ENCODE assay signal across 20 cellular contexts in the genomic region with DNA sequence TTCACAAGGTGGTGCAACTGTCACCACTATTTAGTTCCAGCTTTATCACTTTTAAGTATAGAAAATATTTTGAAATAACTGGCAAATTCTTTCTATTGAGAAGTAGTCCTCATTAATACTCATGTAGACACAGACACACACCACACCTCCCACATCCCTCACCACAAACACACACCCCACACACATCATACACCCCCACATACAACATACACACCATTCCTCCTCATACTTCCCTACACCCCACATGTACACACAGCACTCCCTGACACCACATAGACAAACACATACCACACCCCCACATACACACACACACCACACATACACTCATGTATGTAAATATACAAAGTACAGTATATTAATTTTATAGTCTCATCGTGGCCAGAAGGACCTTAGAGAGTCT.
DNase-seq lines count a peak whose midpoint lies in the region; ATAC-seq, FAIRE-seq and TF ChIP-seq lines count a peak whose summit lies in the region.
"Had no signal": no experiment of that assay in that cellular context is flagged by ENCODE, and none has a peak within 500 bp of the region (broad histone marks: within the 10 kb centered on the region; RNA-seq: fewer than 3 reads in every experiment).

No MANE protein-coding gene starts in this region.

- H3K9me3 ChIP-seq in HEK293 (ENCODE audit: control insufficient read depth, insufficient read depth, low read depth, low read length) (no peaks in the 10 kb centered on the region), GM12878 (replicated peaks; ENCODE audit: control insufficient read depth, insufficient read depth, low read length) (no peaks in the 10 kb centered on the region)
- H3K9me3 ChIP-seq: BLaER1 treated with 17β-estradiol and CSF1 and Interleukin-3, amounts not matched to agents 10 nM and 100 nM had no signal

- RAD21 ChIA-PET in GM12878 (lab: Charles Lee; ENCODE audit: unreplicated experiment) = interaction anchor here (0.9 to 4.2 kb wide), 8 partner anchors 9 to 209 kb away, joined by 3 to 27 read pairs (median 4); a partner anchor contains a TSS

- SMC1A ChIA-PET in GM12878 (lab: Charles Lee; ENCODE audit: uncharacterized antibody, unreplicated experiment) = interaction anchor here (0.7 to 5.4 kb wide), 10 partner anchors 10 to 426 kb away, joined by 3 to 30 read pairs (median 5); a partner anchor contains a TSS

- H2AFZ ChIP-seq in GM12878 (ENCODE audit: control insufficient read depth, low read depth, low read length) = no peak overlapping the region

- TF ChIP-seq RAD21 in GM12878 (IDR thresholded peaks at IDR 0.05; ENCODE audit: insufficient read depth, low read depth, low read length) = no peak

- CTCF ChIA-PET in HEK293 (lab: Yijun Ruan, JAX) (interaction anchor here (0.6 kb wide), 1 partner anchor 426 kb away, joined by 3 read pairs; no protein-coding TSS in a partner anchor), GM12878 (lab: Yijun Ruan, JAX) (interaction anchor here (1.1 to 2.3 kb wide), 4 partner anchors 8 to 426 kb away, joined by 3 to 7 read pairs (median 3); a partner anchor contains a TSS)

- H4K20me1 ChIP-seq in GM12878 (ENCODE audit: control insufficient read depth, insufficient read depth) = no peaks in the 10 kb centered on the region
- H4K20me1 ChIP-seq: BLaER1 treated with 17β-estradiol and CSF1 and Interleukin-3, amounts not matched to agents 10 nM and 100 nM had no signal

- TF ChIP-seq CTCF in HEK293 (tag by site-specific recombination; IDR thresholded peaks at IDR 0.05) = no peak
- no peak for TF ChIP-seq CTCF in GM12878 (IDR thresholded peaks at IDR 0.05 in 2 of 3, conservative IDR thresholded peaks at IDR 0.05 in 1 of 3; ENCODE audit: control insufficient read depth in 2 of 3, extremely low read depth in 1 of 3, insufficient read depth in 1 of 3, low read depth in 3 of 3, low read length in 3 of 3)

- intact Hi-C loops in GM12878 (cut with micrococcal nuclease; ENCODE audit: unreplicated experiment) = loop anchor here (5.0 kb wide), 1 partner anchor 162 kb away; no protein-coding TSS in a partner anchor

- H3K4me1 ChIP-seq in HEK293 (ENCODE audit: control insufficient read depth, insufficient read depth, low read length) = peaks cover 16% of the 10 kb centered on the region
- peaks cover 12% of the 10 kb centered on the region for H3K4me1 ChIP-seq in GM12878 (ENCODE audit: control insufficient read depth, insufficient read depth, low read length)

- TF ChIP-seq EP300 in GM12878 (IDR thresholded peaks at IDR 0.05; ENCODE audit: borderline replicate concordance in 1 of 2, control insufficient read depth in 1 of 2, low read depth in 2 of 2, low read length in 2 of 2) = no peak

- no peaks in the 10 kb centered on the region for H3K27me3 ChIP-seq in GM12878 (replicated peaks in 1 of 2; ENCODE audit: control insufficient read depth in 2 of 2, insufficient read depth in 2 of 2, low read length in 1 of 2)

- in situ Hi-C loops in GM12878 (cut with MboI) = no loop called here

- no peak overlapping the region for H3K4me3 ChIP-seq in HEK293 (ENCODE audit: low read depth, low read length)
- H3K4me3 ChIP-seq in GM12878 = no peak overlapping the region
- H3K4me3 ChIP-seq: BLaER1 treated with 17β-estradiol and CSF1 and Interleukin-3, amounts not matched to agents 10 nM and 100 nM; K562 had no signal

- WGBS in GM12878 (ENCODE audit: insufficient coverage, insufficient replicate concordance, low lambda C conversion rate, missing lambda C conversion rate) = 7% methylated on average over 1 of the region's 1 CpG

- DNase-seq in CD1c-positive myeloid dendritic cell (ENCODE audit: extremely low spot score) (peak; percentile 19), GM12878 (ENCODE audit: low read depth, low spot score) (no peak), urothelium cell line (ENCODE audit: low spot score) (no peak)
- no peak for DNase-seq in activated CD4-positive, alpha-beta T cell treated with anti-CD3 and anti-CD28 coated beads for 1 hour
- DNase-seq: 8988T; CD4-positive, CD25-positive, alpha-beta regulatory T cell; CD8-positive, alpha-beta memory T cell; COR-L47; DMS 273 treated with DMSO at 0.1 percent for 48 hours; DMS53; DND-41; EL; H9 had no signal

- H3K9ac ChIP-seq in GM12878 (ENCODE audit: control insufficient read depth, insufficient read depth, low read length) = no peak overlapping the region

- no peak for TF ChIP-seq POLR2A in GM12878 (IDR thresholded peaks at IDR 0.05; ENCODE audit: low read depth, low read length)

- FAIRE-seq in GM12878 (lab: Jason Lieb, UNC) = no peak
- peak; percentile 93 for FAIRE-seq in urothelium cell line (lab: Jason Lieb, UNC)
- FAIRE-seq: GM12891, H1, K562 had no signal

- ATAC-seq in GM12878 (no peak), GM21381 (IDR thresholded peaks at IDR 0.05; ENCODE audit: unreplicated experiment) (no peak), GM21423 (IDR thresholded peaks at IDR 0.05; ENCODE audit: unreplicated experiment) (no peak)
- ATAC-seq: K562 had no signal

- no peaks in the 10 kb centered on the region for H3K79me2 ChIP-seq in GM12878 (ENCODE audit: control insufficient read depth, insufficient read depth, low read length)

- BruUV-seq in GM12878 (replicated peaks; lab: Mats Ljungman, UMichigan) = no TSS peak

- no peaks in the 10 kb centered on the region for H3K36me3 ChIP-seq in HEK293 (ENCODE audit: control insufficient read depth in 2 of 2, insufficient read depth in 1 of 2, low read length in 2 of 2)
- no peaks in the 10 kb centered on the region for H3K36me3 ChIP-seq in GM12878 (ENCODE audit: control insufficient read depth in 2 of 2, insufficient read depth in 2 of 2, low read length in 1 of 2)
- H3K36me3 ChIP-seq: BLaER1 treated with 17β-estradiol and CSF1 and Interleukin-3, amounts not matched to agents 10 nM and 100 nM had no signal

- POLR2A ChIA-PET in HEK293 (lab: Yijun Ruan, JAX) = no interaction called here
- POLR2A ChIA-PET in GM12878 (lab: Charles Lee) = interaction anchor here (1.4 kb wide), 1 partner anchor 208 kb away, joined by 5 read pairs; a partner anchor contains a TSS

- H3K27ac ChIP-seq in HEK293 (ENCODE audit: extremely low read depth, low read depth, low read length) = no peak overlapping the region
- H3K27ac ChIP-seq in GM12878 (ENCODE audit: control insufficient read depth, insufficient read depth) = no peak overlapping the region

- H3K4me2 ChIP-seq in GM12878 (ENCODE audit: control insufficient read depth, insufficient read depth) = no peak overlapping the region

TF ChIP-seq in HEK293, 187 proteins besides CTCF, POLR2A, EP300 and RAD21 (continues in another document):
- TF ChIP-seq SALL2 (tag by site-specific recombination; IDR thresholded peaks at IDR 0.05; ENCODE audit: borderline replicate concordance) = no peak
- TF ChIP-seq, protein P1, sequence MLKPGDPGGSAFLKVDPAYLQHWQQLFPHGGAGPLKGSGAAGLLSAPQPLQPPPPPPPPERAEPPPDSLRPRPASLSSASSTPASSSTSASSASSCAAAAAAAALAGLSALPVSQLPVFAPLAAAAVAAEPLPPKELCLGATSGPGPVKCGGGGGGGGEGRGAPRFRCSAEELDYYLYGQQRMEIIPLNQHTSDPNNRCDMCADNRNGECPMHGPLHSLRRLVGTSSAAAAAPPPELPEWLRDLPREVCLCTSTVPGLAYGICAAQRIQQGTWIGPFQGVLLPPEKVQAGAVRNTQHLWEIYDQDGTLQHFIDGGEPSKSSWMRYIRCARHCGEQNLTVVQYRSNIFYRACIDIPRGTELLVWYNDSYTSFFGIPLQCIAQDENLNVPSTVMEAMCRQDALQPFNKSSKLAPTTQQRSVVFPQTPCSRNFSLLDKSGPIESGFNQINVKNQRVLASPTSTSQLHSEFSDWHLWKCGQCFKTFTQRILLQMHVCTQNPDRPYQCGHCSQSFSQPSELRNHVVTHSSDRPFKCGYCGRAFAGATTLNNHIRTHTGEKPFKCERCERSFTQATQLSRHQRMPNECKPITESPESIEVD (tag by site-specific recombination; IDR thresholded peaks at IDR 0.05) = no peak
- TF ChIP-seq ZNF701 (tag by site-specific recombination; IDR thresholded peaks at IDR 0.05) = no peak
- no peak for TF ChIP-seq ZNF335 (tag by site-specific recombination; conservative IDR thresholded peaks at IDR 0.05)
- TF ChIP-seq EGR2 (tag by site-specific recombination; IDR thresholded peaks at IDR 0.05; ENCODE audit: low read depth) = peak; percentile 94
- TF ChIP-seq ZFHX2 (tag by site-specific recombination; conservative IDR thresholded peaks at IDR 0.05) = peak; percentile 96
- TF ChIP-seq ZNF677 (tag by site-specific recombination; IDR thresholded peaks at IDR 0.05) = no peak

TF ChIP-seq in GM12878, 131 proteins besides CTCF, POLR2A, EP300 and RAD21 (continues in another document):
- TF ChIP-seq MYB (IDR thresholded peaks at IDR 0.05; ENCODE audit: borderline replicate concordance, low read depth, low read length) = no peak
- no peak for TF ChIP-seq MYC (IDR thresholded peaks at IDR 0.05; ENCODE audit: insufficient read depth, insufficient read length, insufficient replicate concordance, low read length, severe bottlenecking)
- peak; percentile 54; the same call in 1 of the 2 replicates for TF ChIP-seq MTA2 (IDR thresholded peaks at IDR 0.05; ENCODE audit: low read depth)
- no peak for TF ChIP-seq NFIC (IDR thresholded peaks at IDR 0.05; ENCODE audit: low read depth, low read length)
- TF ChIP-seq, protein P2, sequence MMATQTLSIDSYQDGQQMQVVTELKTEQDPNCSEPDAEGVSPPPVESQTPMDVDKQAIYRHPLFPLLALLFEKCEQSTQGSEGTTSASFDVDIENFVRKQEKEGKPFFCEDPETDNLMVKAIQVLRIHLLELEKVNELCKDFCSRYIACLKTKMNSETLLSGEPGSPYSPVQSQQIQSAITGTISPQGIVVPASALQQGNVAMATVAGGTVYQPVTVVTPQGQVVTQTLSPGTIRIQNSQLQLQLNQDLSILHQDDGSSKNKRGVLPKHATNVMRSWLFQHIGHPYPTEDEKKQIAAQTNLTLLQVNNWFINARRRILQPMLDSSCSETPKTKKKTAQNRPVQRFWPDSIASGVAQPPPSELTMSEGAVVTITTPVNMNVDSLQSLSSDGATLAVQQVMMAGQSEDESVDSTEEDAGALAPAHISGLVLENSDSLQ (IDR thresholded peaks at IDR 0.05) = no peak
- no peak for TF ChIP-seq RFX5 (IDR thresholded peaks at IDR 0.05; ENCODE audit: low read depth, low read length)
- no peak for TF ChIP-seq ZNF217 (IDR thresholded peaks at IDR 0.05)
- no peak for TF ChIP-seq SPI1 (IDR thresholded peaks at IDR 0.05; ENCODE audit: borderline replicate concordance, insufficient read depth, low read depth, low read length)
- TF ChIP-seq ATF7 (IDR thresholded peaks at IDR 0.05; ENCODE audit: low read depth) = 0 out of 2 replicates have a peak, but pooled peaks have one; percentile 33
- TF ChIP-seq NR2C1 (IDR thresholded peaks at IDR 0.05) = no peak
- no peak for TF ChIP-seq STAT1 (conservative IDR thresholded peaks at IDR 0.05)
- TF ChIP-seq SRF (IDR thresholded peaks at IDR 0.05; ENCODE audit: low read depth in 2 of 2, low read length in 2 of 2) = no peak
